8 cellular contexts compared by ENCODE assay signal in genomic region chr14:95514131-95515079, GRCh38. TPM values are rescaled to one million over a fixed set of nuclear protein-coding genes. Genes with fewer than 3 reads are reported as not detected.
DNase-seq lines count a peak whose midpoint lies in the region; ATAC-seq and TF ChIP-seq lines count a peak whose summit lies in the region.

No MANE protein-coding gene starts in this region.

- TF ChIP-seq RAD21 in liver (IDR thresholded peaks at IDR 0.05) = no peak

- TF ChIP-seq CTCF in left ventricle myocardium inferior (IDR thresholded peaks at IDR 0.05; ENCODE audit: borderline replicate concordance) = no peak
- no peak for TF ChIP-seq CTCF in activated CD8-positive, alpha-beta T cell treated with anti-CD3 and anti-CD28 coated beads for 36 hours (IDR thresholded peaks at IDR 0.05)
- no peak for TF ChIP-seq CTCF in liver (IDR thresholded peaks at IDR 0.05; ENCODE audit: low read depth, low read length, missing input control)
- no peak for TF ChIP-seq CTCF in upper lobe of right lung (IDR thresholded peaks at IDR 0.05)

- no peaks in the 10 kb centered on the region for H3K27me3 Mint-ChIP-seq in activated CD8-positive, alpha-beta T cell treated with anti-CD3 and anti-CD28 coated beads for 36 hours

- H3K4me1 ChIP-seq in left ventricle myocardium inferior (peaks cover 73% of the 10 kb centered on the region), liver (ENCODE audit: control insufficient read depth in 4 of 4, insufficient read depth in 4 of 4, low read length in 3 of 4) (peaks cover 18 to 44% (median 34%) of the 10 kb centered on the region in 4 donors), upper lobe of right lung (peaks cover 48% of the 10 kb centered on the region)

- H3K36me3 ChIP-seq in left ventricle myocardium inferior = no peaks in the 10 kb centered on the region
- H3K36me3 ChIP-seq in liver (ENCODE audit: control insufficient read depth in 4 of 4, insufficient read depth in 3 of 4, low read depth in 1 of 4, low read length in 3 of 4) = no peaks in the 10 kb centered on the region
- no peaks in the 10 kb centered on the region for H3K36me3 ChIP-seq in upper lobe of right lung

- H3K27ac Mint-ChIP-seq in activated CD8-positive, alpha-beta T cell treated with anti-CD3 and anti-CD28 coated beads for 36 hours = peak overlapping the region; percentile 92

- no peak overlapping the region for H3K9ac ChIP-seq in liver (ENCODE audit: low read depth in 1 of 2, low read length in 2 of 2)

- intact Hi-C loops in left ventricle myocardium inferior (cut with micrococcal nuclease) = no loop called here
- intact Hi-C loops in Right ventricle myocardium inferior (cut with DNase I) = loop anchor here (5.0 kb wide), 1 partner anchor 42 kb away; no protein-coding TSS in a partner anchor
- intact Hi-C loops in activated CD8-positive, alpha-beta T cell treated with anti-CD3 and anti-CD28 coated beads for 36 hours (cut with micrococcal nuclease) = no loop called here
- intact Hi-C loops in upper lobe of right lung (cut with DNase I) = no loop called here

- POLR2A ChIA-PET in activated CD8-positive, alpha-beta T cell treated with anti-CD3 and anti-CD28 coated beads for 36 hours (lab: Charles Lee) = interaction anchor here (0.8 to 2.9 kb wide), 6 partner anchors 9 to 68 kb away, joined by 3 to 24 read pairs (median 6); no protein-coding TSS in a partner anchor

- peaks cover 68% of the 10 kb centered on the region for H3K4me1 Mint-ChIP-seq in activated CD8-positive, alpha-beta T cell treated with anti-CD3 and anti-CD28 coated beads for 36 hours (ENCODE audit: low read depth)

- H3K27me3 ChIP-seq in left ventricle myocardium inferior (ENCODE audit: low read depth) = no peaks in the 10 kb centered on the region
- H3K27me3 ChIP-seq in liver (ENCODE audit: control insufficient read depth in 4 of 4, insufficient read depth in 4 of 4, low read length in 3 of 4) = no peaks in the 10 kb centered on the region
- no peaks in the 10 kb centered on the region for H3K27me3 ChIP-seq in upper lobe of right lung

- H3K9me3 Mint-ChIP-seq in activated CD8-positive, alpha-beta T cell treated with anti-CD3 and anti-CD28 coated beads for 36 hours = no peaks in the 10 kb centered on the region

- ATAC-seq in Right ventricle myocardium inferior (no peak), upper lobe of right lung (peak; percentile 66), HG02973 (IDR thresholded peaks at IDR 0.05; ENCODE audit: unreplicated experiment) (no peak), GM21390 (IDR thresholded peaks at IDR 0.05; ENCODE audit: unreplicated experiment) (no peak), GM21526 (IDR thresholded peaks at IDR 0.05; ENCODE audit: low FRiP score, unreplicated experiment) (no peak)
- no peak for ATAC-seq in activated CD8-positive, alpha-beta T cell treated with anti-CD3 and anti-CD28 coated beads for 36 hours

- peak overlapping the region; percentile 93 for H3K4me3 Mint-ChIP-seq in activated CD8-positive, alpha-beta T cell treated with anti-CD3 and anti-CD28 coated beads for 36 hours

- 66% methylated on average over 18 of the region's 18 CpGs for WGBS in liver

- DNase-seq in left ventricle myocardium inferior (no peak), Right ventricle myocardium inferior (ENCODE audit: missing footprints) (no peak), upper lobe of right lung (no peak)
- DNase-seq in activated CD8-positive, alpha-beta T cell treated with anti-CD3 and anti-CD28 coated beads for 36 hours = no peak

- H3K9me3 ChIP-seq in left ventricle myocardium inferior (replicated peaks) = no peaks in the 10 kb centered on the region
- no peaks in the 10 kb centered on the region for H3K9me3 ChIP-seq in liver (ENCODE audit: control insufficient read depth in 4 of 4, low read length in 3 of 4)
- H3K9me3 ChIP-seq in upper lobe of right lung = no peaks in the 10 kb centered on the region

- H3K27ac ChIP-seq in left ventricle myocardium inferior (replicated peaks) = peak overlapping the region; percentile 94
- H3K27ac ChIP-seq in liver (ENCODE audit: low read depth in 1 of 2, low read length in 2 of 2) = peak overlapping the region; percentile 25 to 36
- H3K27ac ChIP-seq in upper lobe of right lung = peak overlapping the region; percentile 78

- peaks cover 23% of the 10 kb centered on the region for H3K36me3 Mint-ChIP-seq in activated CD8-positive, alpha-beta T cell treated with anti-CD3 and anti-CD28 coated beads for 36 hours (ENCODE audit: low read depth)

- CTCF ChIA-PET in activated CD8-positive, alpha-beta T cell treated with anti-CD3 and anti-CD28 coated beads for 36 hours (lab: Charles Lee) = interaction anchor here (1.0 to 5.0 kb wide), 4 partner anchors 8 to 71 kb away, joined by 3 to 59 read pairs (median 16); no protein-coding TSS in a partner anchor

- H3K4me3 ChIP-seq in left ventricle myocardium inferior (peak overlapping the region; percentile 91), liver (ENCODE audit: low read depth in 1 of 3, low read length in 3 of 3) (peak overlapping the region in 2 of 3 donors; percentile 1 to 4), upper lobe of right lung (no peak overlapping the region)

TF ChIP-seq in liver, 16 proteins besides CTCF, POLR2A, EP300 and RAD21:
- TF ChIP-seq GABPA (IDR thresholded peaks at IDR 0.05 in 1 of 2, conservative IDR thresholded peaks at IDR 0.05 in 1 of 2) (no peak), HNF4A (conservative IDR thresholded peaks at IDR 0.05) (peak; percentile 32 to 47), JUND (IDR thresholded peaks at IDR 0.05) (no peak), NR2F2 (IDR thresholded peaks at IDR 0.05) (no peak), EGR1 (IDR thresholded peaks at IDR 0.05; ENCODE audit: low read depth in 2 of 2) (no peak), TAF1 (conservative IDR thresholded peaks at IDR 0.05) (no peak), YY1 (IDR thresholded peaks at IDR 0.05) (no peak), RXRA (IDR thresholded peaks at IDR 0.05) (peak; percentile 65 to 82), FOXA2 (IDR thresholded peaks at IDR 0.05) (no peak), FOXA1 (IDR thresholded peaks at IDR 0.05) (no peak), SP1 (IDR thresholded peaks at IDR 0.05) (peak; percentile 13), MAX (IDR thresholded peaks at IDR 0.05) (no peak)
- TF ChIP-seq, protein P1, sequence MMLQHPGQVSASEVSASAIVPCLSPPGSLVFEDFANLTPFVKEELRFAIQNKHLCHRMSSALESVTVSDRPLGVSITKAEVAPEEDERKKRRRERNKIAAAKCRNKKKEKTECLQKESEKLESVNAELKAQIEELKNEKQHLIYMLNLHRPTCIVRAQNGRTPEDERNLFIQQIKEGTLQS (IDR thresholded peaks at IDR 0.05) = no peak

RNA-seq across cellular contexts. Expression of gene SYNE3, which starts 2.0 kb away (rescaled TPM):
- total RNA-seq in left ventricle myocardium inferior (11.3 TPM), Right ventricle myocardium inferior (16.5 TPM), liver (1 to 10 TPM; 8.3 to 9.0 TPM), upper lobe of right lung (19.3 TPM)
- total RNA-seq in activated CD8-positive, alpha-beta T cell treated with anti-CD3 and anti-CD28 coated beads for 36 hours = 10 to 100 TPM; 64.0 to 64.1 TPM
- polyA plus RNA-seq in liver = 1 to 10 TPM in 1 of 2 donors, under 1 TPM in 1; 0.47 to 1.1 TPM

RNA-seq across cellular contexts. Expression of gene GLRX5, which starts 20.4 kb away (rescaled TPM):
- 85.0 TPM for total RNA-seq in left ventricle myocardium inferior
- 84.7 TPM for total RNA-seq in Right ventricle myocardium inferior
- 10 to 100 TPM; 47.3 to 47.8 TPM for total RNA-seq in activated CD8-positive, alpha-beta T cell treated with anti-CD3 and anti-CD28 coated beads for 36 hours
- total RNA-seq in liver = 100 to 1,000 TPM in 1 of 2 donors, 10 to 100 TPM in 1; 28.4 to 172 TPM
- polyA plus RNA-seq in liver = 10 to 100 TPM; 34.1 to 45.3 TPM
- 27.2 TPM for total RNA-seq in upper lobe of right lung

Comparison
In these comparisons a context has a peak if more than half of its experiments do, and no peak if none do; other contexts are left out.
1. H3K27ac ChIP-seq: peak in every context shown above with its lines; median percentile 94 in left ventricle myocardium inferior; 78 in upper lobe of right lung; 30 in liver.